Comparison of ENCODE assay signal across 8 cellular contexts in genomic region chr10:37976091-37976879, GRCh38. TPM values are rescaled to one million over a fixed set of nuclear protein-coding genes. Genes with fewer than 3 reads are reported as not detected.
DNase-seq lines count a peak whose midpoint lies in the region; ATAC-seq and TF ChIP-seq lines count a peak whose summit lies in the region.

Gene ZNF25 (minus strand): TSS chr10:37976647. CDS start chr10:37971722, 4,925 bp downstream.

- H3K23ac ChIP-seq in trophoblast cell (ENCODE audit: low read length) = no peak within 1 kb of the TSS

- peaks cover 3% of the 10 kb centered on the region for H3K79me1 ChIP-seq in trophoblast cell (ENCODE audit: low read length)

- TF ChIP-seq POLR2A in transverse colon (IDR thresholded peaks at IDR 0.05) = peak; percentile 86

- WGBS in adipose tissue, 3 donors = 0 to 1% (median 0%) methylated on average over 55 to 66 of the region's 66 CpGs
- no CpG with 5 or more reads among the region's 66 CpGs for WGBS in trophoblast cell (ENCODE audit: extremely low coverage, insufficient coverage, insufficient read length)
- WGBS in transverse colon (ENCODE audit: low coverage in 1 of 2), 2 donors = 0% methylated on average over 2 to 48 of the region's 66 CpGs

- TF ChIP-seq CTCF in GM12874 (IDR thresholded peaks at IDR 0.05; ENCODE audit: insufficient read depth, low read depth, low read length) (peak; percentile 90), transverse colon (IDR thresholded peaks at IDR 0.05) (peak; percentile 69 to 96 (median 83))

- in situ Hi-C loops in transverse colon (cut with MboI; ENCODE audit: low pct_ligation_motif_present in 1 of 4, low pct_unique_long_range_greater_than_20kb in 1 of 4, low sequenced_read_pairs in 3 of 4) = loop anchor here in 1 of 4 donors (10.0 to 25.0 kb wide), 2 partner anchors 111 to 386 kb away; no protein-coding TSS in a partner anchor

- H4K91ac ChIP-seq in trophoblast cell (ENCODE audit: low read depth, low read length) = peak within 1 kb of the TSS; percentile 92

- peak within 1 kb of the TSS; percentile 64 for H3K9ac ChIP-seq in trophoblast cell (ENCODE audit: low read length)

- H3K36me3 ChIP-seq in trophoblast cell (ENCODE audit: control insufficient read depth in 1 of 2, insufficient read depth in 2 of 2, low read length in 2 of 2) (no peaks in the 10 kb centered on the region), transverse colon (no peaks in the 10 kb centered on the region)

- peak within 1 kb of the TSS; percentile 68 for H2BK120ac ChIP-seq in trophoblast cell (ENCODE audit: insufficient read depth, low read length, poor library complexity)

- H3K9me3 ChIP-seq in trophoblast cell (ENCODE audit: insufficient read depth, low read depth, low read length) (no peaks in the 10 kb centered on the region), transverse colon (no peaks in the 10 kb centered on the region)

- peak within 1 kb of the TSS; percentile 92 for H4K12ac ChIP-seq in trophoblast cell (ENCODE audit: low read depth, low read length)

- H2BK5ac ChIP-seq in trophoblast cell (ENCODE audit: low read depth, low read length, poor library complexity) = peak within 1 kb of the TSS; percentile 77

- peak within 1 kb of the TSS; percentile 97 for H3K27ac ChIP-seq in adipose tissue (ENCODE audit: low read depth, low read length)
- peak within 1 kb of the TSS; percentile 65 for H3K27ac ChIP-seq in trophoblast cell (ENCODE audit: low read depth, low read length)
- peak within 1 kb of the TSS; percentile 93 to 98 (median 97) for H3K27ac ChIP-seq in transverse colon

- H3K18ac ChIP-seq in trophoblast cell (ENCODE audit: low read length) = peak within 1 kb of the TSS; percentile 91

- peaks cover 3% of the 10 kb centered on the region for H3K79me2 ChIP-seq in trophoblast cell (ENCODE audit: control insufficient read depth, insufficient read depth, low read length, poor library complexity)

- peak within 1 kb of the TSS; percentile 73 for H3K4me2 ChIP-seq in trophoblast cell (ENCODE audit: low read length)

- no peak for TF ChIP-seq EP300 in transverse colon (IDR thresholded peaks at IDR 0.05; ENCODE audit: low read depth)

- peak within 1 kb of the TSS; percentile 94 for H4K8ac ChIP-seq in trophoblast cell (ENCODE audit: low read depth, low read length)

- H3K4me1 ChIP-seq in trophoblast cell (ENCODE audit: control insufficient read depth in 1 of 2, insufficient read depth in 2 of 2, low read length in 2 of 2) = peaks cover 0 to 2% of the 10 kb centered on the region in 2 experiments
- peaks cover 0 to 17% (median 7%) of the 10 kb centered on the region in 4 donors for H3K4me1 ChIP-seq in transverse colon

- peak within 1 kb of the TSS; percentile 59 for H3K4ac ChIP-seq in trophoblast cell (ENCODE audit: low read depth, low read length)

- ATAC-seq in HG02763 (IDR thresholded peaks at IDR 0.05; ENCODE audit: unreplicated experiment) = peak; percentile 95

- H3K4me3 ChIP-seq in trophoblast cell (ENCODE audit: low read depth, low read length) (peak within 1 kb of the TSS; percentile 81), transverse colon (peak within 1 kb of the TSS; percentile 41 to 84 (median 78))

- intact Hi-C loops in cardiac septum (cut with DNase I) = loop anchor here (1.0 to 2.0 kb wide), 3 partner anchors 35 to 118 kb away; partner anchors contain the start of genes ZNF33A and ZNF37A
- intact Hi-C loops in transverse colon (cut with DNase I; ENCODE audit: low total_unique reads) = loop anchor here (2.0 to 10.0 kb wide), 2 partner anchors 35 to 121 kb away; partner anchors contain the start of genes ZNF248 and ZNF33A

- no peak within 1 kb of the TSS for H2BK12ac ChIP-seq in trophoblast cell (ENCODE audit: low read length)

- peak; percentile 95 to 99 (median 96) for DNase-seq in NCI-H1417 (lab: John Stamatoyannopoulos, UW)
- DNase-seq in SW 1271 (lab: John Stamatoyannopoulos, UW) = peak; percentile 92 to 97
- DNase-seq in cardiac septum (ENCODE audit: low spot score) = peak; percentile 100
- peak; percentile 99 to 100 for DNase-seq in trophoblast cell
- peak; percentile 99 for DNase-seq in transverse colon

- peak within 1 kb of the TSS; percentile 95 for H2AFZ ChIP-seq in trophoblast cell (ENCODE audit: insufficient read depth, low read length, poor library complexity)

- H3K27me3 ChIP-seq in trophoblast cell (ENCODE audit: insufficient read depth, low read length) = no peaks in the 10 kb centered on the region
- no peaks in the 10 kb centered on the region for H3K27me3 ChIP-seq in transverse colon

- peak within 1 kb of the TSS; percentile 87 for H3K14ac ChIP-seq in trophoblast cell (ENCODE audit: low read length)

- no peak within 1 kb of the TSS for H2AK5ac ChIP-seq in trophoblast cell (ENCODE audit: low read length)

RNA-seq across cellular contexts. Expression of gene ZNF25, which starts in this region (rescaled TPM):
- 10 to 100 TPM in 1 of 3 donors, 1 to 10 TPM in 2; 3.3 to 11.1 (median 5.4) TPM for polyA plus RNA-seq in adipose tissue
- total RNA-seq in cardiac septum = 18.9 TPM
- polyA plus RNA-seq in trophoblast cell (2013) = 0.49 and 0.57 TPM in 2 replicates
- 1 to 10 TPM in 3 of 4 donors, under 1 TPM in 1; 0.80 to 8.4 (median 5.1) TPM for total RNA-seq in transverse colon

Comparison
In these comparisons a context has a peak if more than half of its experiments do, and no peak if none do; other contexts are left out.
1. Peak in every context shown above with its lines: DNase-seq, ATAC-seq, H3K4me3 ChIP-seq and H3K27ac ChIP-seq.